In the genomic region with DNA sequence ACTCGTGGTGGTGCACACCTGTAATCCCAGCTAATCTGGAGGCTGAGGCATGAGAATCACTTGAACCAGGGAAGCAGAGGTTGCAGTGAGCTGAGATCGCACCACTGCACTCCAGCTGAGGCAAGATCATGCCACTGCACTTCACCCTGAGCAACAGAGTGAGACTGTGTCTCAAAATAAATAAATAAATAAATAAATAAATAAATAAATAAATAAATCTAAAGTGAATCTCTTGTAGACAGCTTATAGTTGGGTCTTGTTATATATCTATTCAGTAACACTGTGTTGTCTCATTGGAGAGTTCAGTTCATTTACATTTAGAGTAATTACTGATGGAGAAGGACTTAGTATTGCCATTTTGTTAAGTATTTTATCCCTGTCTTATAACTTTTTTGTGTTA, we compare ENCODE assay signal across 32 cellular contexts.
"Had no signal": no experiment of that assay in that cellular context is flagged by ENCODE, and none has a peak within 500 bp of the region (broad histone marks: within the 10 kb centered on the region; RNA-seq: fewer than 3 reads in every experiment).

No MANE protein-coding gene starts in this region.

- H3K9me3 ChIP-seq: adrenal gland, ascending aorta, body of pancreas had no signal

- FAIRE-seq: astrocyte, bronchial epithelial cell had no signal

- H3K4me1 ChIP-seq: adrenal gland, ascending aorta, body of pancreas, breast epithelium had no signal

- H3K4me3 ChIP-seq: adrenal gland, ascending aorta, body of pancreas, breast epithelium, cardiac muscle cell had no signal

- H3K27ac ChIP-seq: adrenal gland, ascending aorta, body of pancreas, brain microvascular endothelial cell, breast epithelium, cardiac muscle cell had no signal

- H3K36me3 ChIP-seq: adrenal gland, ascending aorta, brain microvascular endothelial cell, breast epithelium, cardiac muscle cell had no signal

- DNase-seq: activated effector memory CD4-positive, alpha-beta T cell treated with anti-CD3 and anti-CD28 coated beads, Interleukin-2, amount 50 U/mL, for 16 hours; activated effector memory CD4-positive, alpha-beta T cell treated with Interleukin-2 at 50 U/mL for 16 hours; activated gamma-delta T cell; activated gamma-delta T cell treated with Interleukin-2 at 50 U/mL for 16 hours; activated naive CD4-positive, alpha-beta T cell; activated naive CD4-positive, alpha-beta T cell treated with anti-CD3 and anti-CD28 coated beads for 36 hours; activated naive CD4-positive, alpha-beta T cell treated with anti-CD3 and anti-CD28 coated beads, Interleukin-2, amount 10 ng/mL, durations not matched to agents 7 days and 5 days; activated naive CD4-positive, alpha-beta T cell treated with anti-CD3 and anti-CD28 coated beads, Interleukin-2, amount 50 U/mL, for 16 hours; activated naive CD4-positive, alpha-beta T cell treated with Interleukin-2 at 50 U/mL for 16 hours; activated naive CD8-positive, alpha-beta T cell treated with anti-CD3 and anti-CD28 coated beads for 36 hours; activated naive CD8-positive, alpha-beta T cell treated with anti-CD3 and anti-CD28 coated beads, Interleukin-2, amount 10 ng/mL, durations not matched to agents 7 days and 5 days; activated naive CD8-positive, alpha-beta T cell treated with anti-CD3 and anti-CD28 coated beads, Interleukin-2, amount 50 U/mL, for 24 hours; activated T-cell treated with anti-CD3 and anti-CD28 coated beads, Interleukin-2, amount 50 U/mL, for 4 hours; activated T-cell treated with anti-CD3 and anti-CD28 coated beads, Interleukin-2, amount 50 U/mL, for 48 hours; activated T-cell treated with anti-CD3 and anti-CD28 coated beads, Interleukin-2, amount 50 U/mL, for 72 hours; adrenal gland; amniotic stem cell; amygdala; anterior cingulate cortex; aorta; body of pancreas; brain microvascular endothelial cell; caudate nucleus; central memory CD4-positive, alpha-beta T cell; cerebellar nuclear complex had no signal

- ATAC-seq: activated naive CD4-positive, alpha-beta T cell treated with anti-CD3 and anti-CD28 coated beads, Interleukin-2, amount 50 U/mL, for 72 hours; activated naive CD8-positive, alpha-beta T cell treated with anti-CD3 and anti-CD28 coated beads, Interleukin-2, amount 50 U/mL, for 24 hours; activated T-cell treated with anti-CD3 and anti-CD28 coated beads, Interleukin-2, amount 50 U/mL, for 4 hours; activated T-cell treated with anti-CD3 and anti-CD28 coated beads, Interleukin-2, amount 50 U/mL, for 72 hours; activated T-helper 17 cell treated with anti-CD3 and anti-CD28 coated beads, Interleukin-2, amount 50 U/mL, for 72 hours; body of pancreas had no signal
